12 cellular contexts compared by ENCODE assay signal in genomic region chr5:127941646-127942045, GRCh38.
A peak's percentile ranks its signal among the peaks of the same experiment; 100 is the strongest.
DNase-seq lines count a peak whose midpoint lies in the region; ATAC-seq and TF ChIP-seq lines count a peak whose summit lies in the region.
"Had no signal": no experiment of that assay in that cellular context is flagged by ENCODE, and none has a peak within 500 bp of the region (broad histone marks: within the 10 kb centered on the region; RNA-seq: fewer than 3 reads in every experiment).

No MANE protein-coding gene starts in this region.

- H3K4me3 Mint-ChIP-seq in brain = peak overlapping the region; percentile 56 to 83 (median 66)
- H3K4me3 Mint-ChIP-seq: CD8-positive, alpha-beta T cell; naive thymus-derived CD8-positive, alpha-beta T cell had no signal

- peak overlapping the region; percentile 84 to 95 (median 88) for H3K27ac Mint-ChIP-seq in brain
- H3K27ac Mint-ChIP-seq: CD8-positive, alpha-beta T cell; naive thymus-derived CD8-positive, alpha-beta T cell had no signal

- H3K4me1 Mint-ChIP-seq in brain = peaks cover 33% of the 10 kb centered on the region

- H3K27me3 Mint-ChIP-seq in brain = no peaks in the 10 kb centered on the region
- H3K27me3 Mint-ChIP-seq: naive thymus-derived CD8-positive, alpha-beta T cell had no signal

- no peak for TF ChIP-seq CTCF in brain (conservative IDR thresholded peaks at IDR 0.05)

- peaks cover 0 to 6% (median under 1%) of the 10 kb centered on the region in 5 experiments for H3K9me3 Mint-ChIP-seq in brain
- H3K9me3 Mint-ChIP-seq: CD8-positive, alpha-beta T cell; naive thymus-derived CD8-positive, alpha-beta T cell had no signal

- no peaks in the 10 kb centered on the region for H3K36me3 Mint-ChIP-seq in brain

- ATAC-seq in GM18907 (IDR thresholded peaks at IDR 0.05; ENCODE audit: unreplicated experiment) (no peak), GM21737 (IDR thresholded peaks at IDR 0.05; ENCODE audit: unreplicated experiment) (no peak)
- ATAC-seq: CD8-positive, alpha-beta T cell; naive thymus-derived CD8-positive, alpha-beta T cell had no signal

- DNase-seq in stimulated activated CD4-positive, alpha-beta T cell treated with anti-CD3 and anti-CD28 coated beads, Interleukin-1b, Interleukin-23, amount 100 ng/mL, for 48 hours = peak; percentile 6
- no peak for DNase-seq in stimulated activated CD4-positive, alpha-beta T cell treated with anti-CD3 and anti-CD28 coated beads, Interleukin-15, amount 100 ng/mL, for 24 hours
- DNase-seq in midbrain (lab: John Stamatoyannopoulos, UW) (peak; percentile 14), islet precursor cell (no peak), KG1 (lab: John Stamatoyannopoulos, UW) (no peak)
- DNase-seq: activated CD4-positive, alpha-beta T cell treated with anti-CD3 and anti-CD28 coated beads for 1 hour; CD8-positive, alpha-beta T cell; naive thymus-derived CD8-positive, alpha-beta T cell; OCI-M1 had no signal

Comparison
In these comparisons a context has a peak if more than half of its experiments do, and no peak if none do; other contexts are left out.
1. DNase-seq: peak in stimulated activated CD4-positive, alpha-beta T cell treated with anti-CD3 and anti-CD28 coated beads, Interleukin-1b, Interleukin-23, amount 100 ng/mL, for 48 hours (single experiment) and midbrain (single experiment); none in stimulated activated CD4-positive, alpha-beta T cell treated with anti-CD3 and anti-CD28 coated beads, Interleukin-15, amount 100 ng/mL, for 24 hours (single experiment), islet precursor cell (single experiment) and KG1 (single experiment).